22 cellular contexts compared by ENCODE assay signal in the genomic region with DNA sequence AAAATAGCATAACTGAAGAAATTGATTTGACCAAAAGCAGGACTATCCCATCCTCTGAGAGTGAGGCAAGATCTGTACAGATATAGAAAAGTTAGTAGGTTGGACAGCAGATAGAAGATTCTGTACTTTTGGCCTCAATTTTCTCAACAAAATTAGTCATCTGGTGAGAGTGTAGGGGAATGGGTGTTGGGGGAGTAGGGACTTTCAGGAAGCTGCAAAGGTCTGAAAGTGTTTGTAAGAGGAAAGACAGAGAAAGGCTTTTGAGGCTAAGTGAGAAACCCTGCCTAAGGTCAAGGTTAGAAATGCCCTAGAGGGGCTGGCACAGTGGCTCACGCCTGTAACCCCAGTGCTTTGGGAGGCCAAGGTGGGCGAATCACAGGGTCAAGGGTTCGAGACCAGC. TPM values are rescaled to one million over a fixed set of nuclear protein-coding genes. Genes with fewer than 3 reads are reported as not detected.
"Had no signal": no experiment of that assay in that cellular context is flagged by ENCODE, and none has a peak within 500 bp of the region (broad histone marks: within the 10 kb centered on the region; RNA-seq: fewer than 3 reads in every experiment).

No MANE protein-coding gene starts in this region.

- H3K27ac Mint-ChIP-seq: activated naive CD4-positive, alpha-beta T cell treated with anti-CD3 and anti-CD28 coated beads, Interleukin-2, amount 10 ng/mL, durations not matched to agents 7 days and 5 days; naive B cell; neural progenitor cell; stimulated activated effector memory CD8-positive, alpha-beta T cell treated with anti-CD3 and anti-CD28 coated beads, Interleukin-12 subunit alpha, Interleukin-12 subunit beta, amount 100 ng/mL, for 72 hours; type B pancreatic cell had no signal

- H3K4me3 ChIP-seq: breast epithelium, gastrocnemius medialis, left ventricle myocardium inferior, neural progenitor cell, ovary, psoas muscle, skin epidermis, testis had no signal

- H3K9me3 ChIP-seq: breast epithelium, gastrocnemius medialis, ovary, psoas muscle, testis had no signal

- H3K4me1 Mint-ChIP-seq: activated naive CD4-positive, alpha-beta T cell treated with anti-CD3 and anti-CD28 coated beads, Interleukin-2, amount 10 ng/mL, durations not matched to agents 7 days and 5 days; naive B cell; stimulated activated effector memory CD8-positive, alpha-beta T cell treated with anti-CD3 and anti-CD28 coated beads, Interleukin-12 subunit alpha, Interleukin-12 subunit beta, amount 100 ng/mL, for 72 hours had no signal

- H3K4me3 Mint-ChIP-seq: activated naive CD4-positive, alpha-beta T cell treated with anti-CD3 and anti-CD28 coated beads, Interleukin-2, amount 10 ng/mL, durations not matched to agents 7 days and 5 days; activated T-cell treated with anti-CD3 and anti-CD28 coated beads, Interleukin-2, amount 50 U/mL, for 4 hours; naive B cell; neural progenitor cell; stimulated activated effector memory CD8-positive, alpha-beta T cell treated with anti-CD3 and anti-CD28 coated beads, Interleukin-12 subunit alpha, Interleukin-12 subunit beta, amount 100 ng/mL, for 72 hours; type B pancreatic cell had no signal

- H3K27me3 Mint-ChIP-seq: type B pancreatic cell had no signal

- H3K36me3 ChIP-seq: breast epithelium, gastrocnemius medialis, left ventricle myocardium inferior, neural progenitor cell, ovary had no signal

- H3K4me1 ChIP-seq: breast epithelium, gastrocnemius medialis, left ventricle myocardium inferior, psoas muscle, testis had no signal

- H3K9me3 Mint-ChIP-seq: activated naive CD4-positive, alpha-beta T cell treated with anti-CD3 and anti-CD28 coated beads, Interleukin-2, amount 10 ng/mL, durations not matched to agents 7 days and 5 days; activated T-cell treated with anti-CD3 and anti-CD28 coated beads, Interleukin-2, amount 50 U/mL, for 4 hours; stimulated activated effector memory CD8-positive, alpha-beta T cell treated with anti-CD3 and anti-CD28 coated beads, Interleukin-12 subunit alpha, Interleukin-12 subunit beta, amount 100 ng/mL, for 72 hours; type B pancreatic cell had no signal

- H3K36me3 Mint-ChIP-seq: activated naive CD4-positive, alpha-beta T cell treated with anti-CD3 and anti-CD28 coated beads, Interleukin-2, amount 10 ng/mL, durations not matched to agents 7 days and 5 days; naive B cell; neural progenitor cell; stimulated activated effector memory CD8-positive, alpha-beta T cell treated with anti-CD3 and anti-CD28 coated beads, Interleukin-12 subunit alpha, Interleukin-12 subunit beta, amount 100 ng/mL, for 72 hours; type B pancreatic cell had no signal

- H3K27me3 ChIP-seq: breast epithelium, gastrocnemius medialis, neural progenitor cell, ovary, testis had no signal

- DNase-seq: activated CD4-positive, alpha-beta T cell treated with anti-CD3 and anti-CD28 coated beads, Interleukin-2, amount 50 U/mL, for 1 hour; activated CD4-positive, CD25-positive, alpha-beta regulatory T cell treated with anti-CD3 and anti-CD28 coated beads, Interleukin-2, amount 50 U/mL, for 72 hours; activated CD8-positive, alpha-beta memory T cell treated with anti-CD3 and anti-CD28 coated beads, Interleukin-2, amount 50 U/mL, for 4 hours; activated naive CD4-positive, alpha-beta T cell treated with anti-CD3 and anti-CD28 coated beads, Interleukin-2, amount 10 ng/mL, durations not matched to agents 7 days and 5 days; activated T-cell treated with anti-CD3 and anti-CD28 coated beads, Interleukin-2, amount 50 U/mL, for 4 hours; effector CD4-positive, alpha-beta T cell; gastrocnemius medialis; head of caudate nucleus; kidney glomerular epithelial cell; left ventricle myocardium inferior; mammary epithelial cell; naive B cell; ovary; psoas muscle; right cardiac atrium; stimulated activated CD4-positive, alpha-beta T cell treated with anti-CD3 and anti-CD28 coated beads, Interleukin-4, amount 100 ng/mL, for 24 hours; testis had no signal

- ATAC-seq: activated T-cell treated with anti-CD3 and anti-CD28 coated beads, Interleukin-2, amount 50 U/mL, for 4 hours; gastrocnemius medialis; psoas muscle; right cardiac atrium; stimulated activated effector memory CD8-positive, alpha-beta T cell treated with anti-CD3 and anti-CD28 coated beads, Interleukin-12 subunit alpha, Interleukin-12 subunit beta, amount 100 ng/mL, for 72 hours had no signal

- H3K27ac ChIP-seq: breast epithelium, gastrocnemius medialis, left ventricle myocardium inferior, neural progenitor cell, ovary, psoas muscle, skin epidermis, testis had no signal

RNA-seq across cellular contexts. Expression of a gene that starts 40.3 kb away (rescaled TPM):
- polyA plus RNA-seq: psoas muscle, right cardiac atrium had no signal
